ENCODE assay signal across 1 cellular context in the genomic region with DNA sequence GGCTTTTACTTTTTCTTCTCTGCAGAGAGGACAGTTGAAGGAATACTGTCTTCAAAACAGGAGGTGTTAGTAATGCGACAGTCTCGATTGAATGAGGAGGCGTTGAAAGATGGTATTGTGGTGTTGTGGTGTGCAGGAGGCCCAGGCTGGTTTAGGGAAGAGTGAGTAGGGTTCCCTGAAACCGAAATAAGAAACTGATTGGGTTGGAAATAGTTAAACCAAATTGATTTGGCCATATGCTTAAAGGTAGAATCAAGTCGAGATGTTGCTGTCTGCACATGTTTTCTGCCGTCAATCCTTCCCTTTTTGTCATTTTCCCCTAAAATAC.
A peak's percentile ranks its signal among the peaks of the same experiment; 100 is the strongest.
TF ChIP-seq lines count a peak whose summit lies in the region.

No MANE protein-coding gene starts in this region.

TF ChIP-seq in GM12878, 131 proteins besides CTCF, POLR2A, EP300 and RAD21:
- TF ChIP-seq NR2C1 (IDR thresholded peaks at IDR 0.05) (no peak), IRF4 (IDR thresholded peaks at IDR 0.05; ENCODE audit: low read depth, low read length) (no peak), NFIC (IDR thresholded peaks at IDR 0.05; ENCODE audit: low read depth, low read length) (peak; percentile 38; the same call in 1 of the 2 replicates), TARDBP (IDR thresholded peaks at IDR 0.05; ENCODE audit: borderline replicate concordance) (0 out of 2 replicates have a peak, but pooled peaks have one; percentile 9), IKZF2 (IDR thresholded peaks at IDR 0.05) (peak; percentile 72 to 74), BHLHE40 (IDR thresholded peaks at IDR 0.05; ENCODE audit: borderline replicate concordance in 1 of 2, low read depth in 2 of 2, low read length in 1 of 2) (peak in 1 of 2 experiments; percentile 46; a peak in 1 of 4 replicates), NBN (IDR thresholded peaks at IDR 0.05) (peak; percentile 39), BCL11A (IDR thresholded peaks at IDR 0.05; ENCODE audit: low read depth, low read length) (no peak), ATF7 (IDR thresholded peaks at IDR 0.05; ENCODE audit: low read depth) (peak; percentile 20; the same call in 1 of the 2 replicates), MTA3 (IDR thresholded peaks at IDR 0.05; ENCODE audit: borderline replicate concordance, low read length) (peak; percentile 73; the same call in 1 of the 2 replicates), BRCA1 (IDR thresholded peaks at IDR 0.05; ENCODE audit: low read depth, low read length) (no peak), SPI1 (IDR thresholded peaks at IDR 0.05; ENCODE audit: borderline replicate concordance, insufficient read depth, low read depth, low read length) (peak; percentile 26; the same call in 1 of the 2 replicates), POLR2AphosphoS2 (IDR thresholded peaks at IDR 0.05; ENCODE audit: low read depth, low read length) (no peak), EED (IDR thresholded peaks at IDR 0.05; ENCODE audit: low read depth) (peak; percentile 75), RUNX3 (IDR thresholded peaks at IDR 0.05; ENCODE audit: low read length) (peak; percentile 91)
- TF ChIP-seq, protein P1, sequence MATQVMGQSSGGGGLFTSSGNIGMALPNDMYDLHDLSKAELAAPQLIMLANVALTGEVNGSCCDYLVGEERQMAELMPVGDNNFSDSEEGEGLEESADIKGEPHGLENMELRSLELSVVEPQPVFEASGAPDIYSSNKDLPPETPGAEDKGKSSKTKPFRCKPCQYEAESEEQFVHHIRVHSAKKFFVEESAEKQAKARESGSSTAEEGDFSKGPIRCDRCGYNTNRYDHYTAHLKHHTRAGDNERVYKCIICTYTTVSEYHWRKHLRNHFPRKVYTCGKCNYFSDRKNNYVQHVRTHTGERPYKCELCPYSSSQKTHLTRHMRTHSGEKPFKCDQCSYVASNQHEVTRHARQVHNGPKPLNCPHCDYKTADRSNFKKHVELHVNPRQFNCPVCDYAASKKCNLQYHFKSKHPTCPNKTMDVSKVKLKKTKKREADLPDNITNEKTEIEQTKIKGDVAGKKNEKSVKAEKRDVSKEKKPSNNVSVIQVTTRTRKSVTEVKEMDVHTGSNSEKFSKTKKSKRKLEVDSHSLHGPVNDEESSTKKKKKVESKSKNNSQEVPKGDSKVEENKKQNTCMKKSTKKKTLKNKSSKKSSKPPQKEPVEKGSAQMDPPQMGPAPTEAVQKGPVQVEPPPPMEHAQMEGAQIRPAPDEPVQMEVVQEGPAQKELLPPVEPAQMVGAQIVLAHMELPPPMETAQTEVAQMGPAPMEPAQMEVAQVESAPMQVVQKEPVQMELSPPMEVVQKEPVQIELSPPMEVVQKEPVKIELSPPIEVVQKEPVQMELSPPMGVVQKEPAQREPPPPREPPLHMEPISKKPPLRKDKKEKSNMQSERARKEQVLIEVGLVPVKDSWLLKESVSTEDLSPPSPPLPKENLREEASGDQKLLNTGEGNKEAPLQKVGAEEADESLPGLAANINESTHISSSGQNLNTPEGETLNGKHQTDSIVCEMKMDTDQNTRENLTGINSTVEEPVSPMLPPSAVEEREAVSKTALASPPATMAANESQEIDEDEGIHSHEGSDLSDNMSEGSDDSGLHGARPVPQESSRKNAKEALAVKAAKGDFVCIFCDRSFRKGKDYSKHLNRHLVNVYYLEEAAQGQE (IDR thresholded peaks at IDR 0.05; ENCODE audit: low read depth, low read length), result no peak
- TF ChIP-seq, protein P2, sequence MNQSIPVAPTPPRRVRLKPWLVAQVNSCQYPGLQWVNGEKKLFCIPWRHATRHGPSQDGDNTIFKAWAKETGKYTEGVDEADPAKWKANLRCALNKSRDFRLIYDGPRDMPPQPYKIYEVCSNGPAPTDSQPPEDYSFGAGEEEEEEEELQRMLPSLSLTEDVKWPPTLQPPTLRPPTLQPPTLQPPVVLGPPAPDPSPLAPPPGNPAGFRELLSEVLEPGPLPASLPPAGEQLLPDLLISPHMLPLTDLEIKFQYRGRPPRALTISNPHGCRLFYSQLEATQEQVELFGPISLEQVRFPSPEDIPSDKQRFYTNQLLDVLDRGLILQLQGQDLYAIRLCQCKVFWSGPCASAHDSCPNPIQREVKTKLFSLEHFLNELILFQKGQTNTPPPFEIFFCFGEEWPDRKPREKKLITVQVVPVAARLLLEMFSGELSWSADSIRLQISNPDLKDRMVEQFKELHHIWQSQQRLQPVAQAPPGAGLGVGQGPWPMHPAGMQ (IDR thresholded peaks at IDR 0.05; ENCODE audit: borderline replicate concordance), result peak; percentile 34; the same call in 1 of the 2 replicates
- TF ChIP-seq, protein P3, sequence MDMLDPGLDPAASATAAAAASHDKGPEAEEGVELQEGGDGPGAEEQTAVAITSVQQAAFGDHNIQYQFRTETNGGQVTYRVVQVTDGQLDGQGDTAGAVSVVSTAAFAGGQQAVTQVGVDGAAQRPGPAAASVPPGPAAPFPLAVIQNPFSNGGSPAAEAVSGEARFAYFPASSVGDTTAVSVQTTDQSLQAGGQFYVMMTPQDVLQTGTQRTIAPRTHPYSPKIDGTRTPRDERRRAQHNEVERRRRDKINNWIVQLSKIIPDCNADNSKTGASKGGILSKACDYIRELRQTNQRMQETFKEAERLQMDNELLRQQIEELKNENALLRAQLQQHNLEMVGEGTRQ (IDR thresholded peaks at IDR 0.05; ENCODE audit: borderline replicate concordance, low read depth, low read length), result no peak
- TF ChIP-seq, protein P4, sequence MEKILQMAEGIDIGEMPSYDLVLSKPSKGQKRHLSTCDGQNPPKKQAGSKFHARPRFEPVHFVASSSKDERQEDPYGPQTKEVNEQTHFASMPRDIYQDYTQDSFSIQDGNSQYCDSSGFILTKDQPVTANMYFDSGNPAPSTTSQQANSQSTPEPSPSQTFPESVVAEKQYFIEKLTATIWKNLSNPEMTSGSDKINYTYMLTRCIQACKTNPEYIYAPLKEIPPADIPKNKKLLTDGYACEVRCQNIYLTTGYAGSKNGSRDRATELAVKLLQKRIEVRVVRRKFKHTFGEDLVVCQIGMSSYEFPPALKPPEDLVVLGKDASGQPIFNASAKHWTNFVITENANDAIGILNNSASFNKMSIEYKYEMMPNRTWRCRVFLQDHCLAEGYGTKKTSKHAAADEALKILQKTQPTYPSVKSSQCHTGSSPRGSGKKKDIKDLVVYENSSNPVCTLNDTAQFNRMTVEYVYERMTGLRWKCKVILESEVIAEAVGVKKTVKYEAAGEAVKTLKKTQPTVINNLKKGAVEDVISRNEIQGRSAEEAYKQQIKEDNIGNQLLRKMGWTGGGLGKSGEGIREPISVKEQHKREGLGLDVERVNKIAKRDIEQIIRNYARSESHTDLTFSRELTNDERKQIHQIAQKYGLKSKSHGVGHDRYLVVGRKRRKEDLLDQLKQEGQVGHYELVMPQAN (conservative IDR thresholded peaks at IDR 0.05), result peak; percentile 9; the same call in 1 of the 2 replicates
- TF ChIP-seq, protein P5, sequence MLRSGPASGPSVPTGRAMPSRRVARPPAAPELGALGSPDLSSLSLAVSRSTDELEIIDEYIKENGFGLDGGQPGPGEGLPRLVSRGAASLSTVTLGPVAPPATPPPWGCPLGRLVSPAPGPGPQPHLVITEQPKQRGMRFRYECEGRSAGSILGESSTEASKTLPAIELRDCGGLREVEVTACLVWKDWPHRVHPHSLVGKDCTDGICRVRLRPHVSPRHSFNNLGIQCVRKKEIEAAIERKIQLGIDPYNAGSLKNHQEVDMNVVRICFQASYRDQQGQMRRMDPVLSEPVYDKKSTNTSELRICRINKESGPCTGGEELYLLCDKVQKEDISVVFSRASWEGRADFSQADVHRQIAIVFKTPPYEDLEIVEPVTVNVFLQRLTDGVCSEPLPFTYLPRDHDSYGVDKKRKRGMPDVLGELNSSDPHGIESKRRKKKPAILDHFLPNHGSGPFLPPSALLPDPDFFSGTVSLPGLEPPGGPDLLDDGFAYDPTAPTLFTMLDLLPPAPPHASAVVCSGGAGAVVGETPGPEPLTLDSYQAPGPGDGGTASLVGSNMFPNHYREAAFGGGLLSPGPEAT (IDR thresholded peaks at IDR 0.05; ENCODE audit: low read depth), result peak; percentile 70
- TF ChIP-seq, protein P6, sequence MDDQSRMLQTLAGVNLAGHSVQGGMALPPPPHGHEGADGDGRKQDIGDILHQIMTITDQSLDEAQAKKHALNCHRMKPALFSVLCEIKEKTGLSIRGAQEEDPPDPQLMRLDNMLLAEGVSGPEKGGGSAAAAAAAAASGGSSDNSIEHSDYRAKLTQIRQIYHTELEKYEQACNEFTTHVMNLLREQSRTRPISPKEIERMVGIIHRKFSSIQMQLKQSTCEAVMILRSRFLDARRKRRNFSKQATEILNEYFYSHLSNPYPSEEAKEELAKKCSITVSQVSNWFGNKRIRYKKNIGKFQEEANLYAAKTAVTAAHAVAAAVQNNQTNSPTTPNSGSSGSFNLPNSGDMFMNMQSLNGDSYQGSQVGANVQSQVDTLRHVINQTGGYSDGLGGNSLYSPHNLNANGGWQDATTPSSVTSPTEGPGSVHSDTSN (IDR thresholded peaks at IDR 0.05; ENCODE audit: insufficient replicate concordance, low read depth, low read length), result no peak
TF ChIP-seq in GM12878: peak in this region for 13.
